8 cellular contexts compared by ENCODE assay signal in genomic region chr2:96485350-96485749, GRCh38. TPM values are rescaled to one million over a fixed set of nuclear protein-coding genes. Genes with fewer than 3 reads are reported as not detected.
DNase-seq lines count a peak whose midpoint lies in the region; ATAC-seq and TF ChIP-seq lines count a peak whose summit lies in the region.

No MANE protein-coding gene starts in this region.

- no peak overlapping the region for H2AK5ac ChIP-seq in IMR-90 (ENCODE audit: low read depth, low read length)

- no peak overlapping the region for H2BK120ac ChIP-seq in IMR-90 (ENCODE audit: low read depth, low read length)

- H4K20me1 ChIP-seq in IMR-90 (ENCODE audit: insufficient read depth, low read length): no peaks in the 10 kb centered on the region

- H4K91ac ChIP-seq in IMR-90 (ENCODE audit: insufficient read depth, low read depth, low read length): no peak overlapping the region

- TF ChIP-seq RAD21 in IMR-90 (IDR thresholded peaks at IDR 0.05; ENCODE audit: low read length): no peak

- H3K27ac ChIP-seq in IMR-90 (ENCODE audit: insufficient read depth, low read length) (no peak overlapping the region), layer of hippocampus (ENCODE audit: low read depth, low read length) (peak overlapping the region; percentile 77), SJCRH30 (no peak overlapping the region)

- no peak overlapping the region for H3K23ac ChIP-seq in IMR-90 (ENCODE audit: low read depth, low read length)

- intact Hi-C loops in IMR-90 (cut with micrococcal nuclease): no loop called here

- H4K5ac ChIP-seq in IMR-90 (ENCODE audit: low read depth, low read length): no peak overlapping the region

- POLR2A ChIA-PET in IMR-90 (lab: Charles Lee; ENCODE audit: unreplicated experiment): no interaction called here

- no peak overlapping the region for H3K9ac ChIP-seq in IMR-90 (ENCODE audit: low read depth, low read length)

- H3K4me2 ChIP-seq in IMR-90 (ENCODE audit: low read depth, low read length): no peak overlapping the region

- H3K9me3 ChIP-seq in IMR-90 (ENCODE audit: control insufficient read depth, insufficient read depth, low read length) (no peaks in the 10 kb centered on the region), SJCRH30 (replicated peaks) (0 out of 2 replicates have a peak, but pooled peaks cover 5% of the 10 kb centered on the region)

- H3K36me3 ChIP-seq in IMR-90 (ENCODE audit: control insufficient read depth, insufficient read depth, low read length) (no peaks in the 10 kb centered on the region), SJCRH30 (no peaks in the 10 kb centered on the region)

- in situ Hi-C loops in IMR-90 (cut with MboI; ENCODE audit: low sequenced_read_pairs): no loop called here

- H3K27me3 Mint-ChIP-seq in stimulated activated naive CD8-positive, alpha-beta T cell treated with anti-CD3 and anti-CD28 coated beads, Interleukin-15, amount 100 ng/mL, for 72 hours: no peaks in the 10 kb centered on the region
- H3K27me3 Mint-ChIP-seq in nephron progenitor cell (ENCODE audit: low read depth, poor library complexity): peaks cover 4% of the 10 kb centered on the region

- H3K4me3 Mint-ChIP-seq in stimulated activated naive CD8-positive, alpha-beta T cell treated with anti-CD3 and anti-CD28 coated beads, Interleukin-15, amount 100 ng/mL, for 72 hours: peak overlapping the region; percentile 88 to 89
- H3K4me3 Mint-ChIP-seq in nephron progenitor cell: no peak overlapping the region

- BruUV-seq in IMR-90 (replicated peaks; lab: Mats Ljungman, UMichigan): no TSS peak

- H3K4ac ChIP-seq in IMR-90 (ENCODE audit: low read depth, low read length): no peak overlapping the region

- H2BK15ac ChIP-seq in IMR-90 (ENCODE audit: low read depth, low read length): no peak overlapping the region

- CTCF ChIA-PET in IMR-90 (lab: Yijun Ruan, JAX): no interaction called here

- peak overlapping the region; percentile 34 for H2AK9ac ChIP-seq in IMR-90 (replicated peaks; ENCODE audit: low read depth, low read length, poor library complexity)

- H3K4me1 Mint-ChIP-seq in stimulated activated naive CD8-positive, alpha-beta T cell treated with anti-CD3 and anti-CD28 coated beads, Interleukin-15, amount 100 ng/mL, for 72 hours: peaks cover 68% of the 10 kb centered on the region
- H3K4me1 Mint-ChIP-seq in nephron progenitor cell: peaks cover 23% of the 10 kb centered on the region

- 60% methylated on average over 1 of the region's 9 CpGs; no CpG with 5 or more reads in 1 of the 2 experiments for WGBS in IMR-90 (ENCODE audit: extremely low coverage in 2 of 2, insufficient read length in 1 of 2), 2 experiments

- H3K27me3 ChIP-seq in IMR-90 (ENCODE audit: control insufficient read depth, insufficient read depth, low read length): no peaks in the 10 kb centered on the region; the same call in 1 of the 2 replicates
- no peaks in the 10 kb centered on the region for H3K27me3 ChIP-seq in layer of hippocampus (ENCODE audit: control insufficient read depth, insufficient read depth, low read length)
- no peaks in the 10 kb centered on the region for H3K27me3 ChIP-seq in SJCRH30

- no peak overlapping the region for H2BK5ac ChIP-seq in IMR-90 (ENCODE audit: low read depth, low read length, poor library complexity, severe bottlenecking)

- H3K14ac ChIP-seq in IMR-90 (replicated peaks; ENCODE audit: low read depth, low read length): no peak overlapping the region

- H4K8ac ChIP-seq in IMR-90 (ENCODE audit: low read depth in 2 of 2, low read length in 2 of 2): no peak overlapping the region; a peak in 1 of 4 replicates

- H3K9me1 ChIP-seq in IMR-90 (ENCODE audit: insufficient read depth, low read length): no peaks in the 10 kb centered on the region

- peaks cover 0 to 9% of the 10 kb centered on the region in 2 donors for H3K9me3 Mint-ChIP-seq in activated naive CD4-positive, alpha-beta T cell treated with anti-CD3 and anti-CD28 coated beads, Interleukin-2, amount 50 U/mL, for 72 hours
- H3K9me3 Mint-ChIP-seq in stimulated activated naive CD8-positive, alpha-beta T cell treated with anti-CD3 and anti-CD28 coated beads, Interleukin-15, amount 100 ng/mL, for 72 hours: peaks cover 0 to 5% of the 10 kb centered on the region in 2 donors
- peaks cover 15% of the 10 kb centered on the region for H3K9me3 Mint-ChIP-seq in nephron progenitor cell

- H3K4me1 ChIP-seq in IMR-90 (ENCODE audit: control insufficient read depth, insufficient read depth, low read length): peaks cover 3% of the 10 kb centered on the region; the same call in 1 of the 2 replicates
- H3K4me1 ChIP-seq in SJCRH30: peaks cover 11% of the 10 kb centered on the region

- H3K36me3 Mint-ChIP-seq in activated naive CD4-positive, alpha-beta T cell treated with anti-CD3 and anti-CD28 coated beads, Interleukin-2, amount 50 U/mL, for 72 hours: peaks cover 11 to 39% of the 10 kb centered on the region in 2 donors
- H3K36me3 Mint-ChIP-seq in nephron progenitor cell (ENCODE audit: low read depth): no peaks in the 10 kb centered on the region

- H3K18ac ChIP-seq in IMR-90 (ENCODE audit: low read depth, low read length): no peak overlapping the region

- H3K79me1 ChIP-seq in IMR-90 (ENCODE audit: low read depth in 1 of 2, low read length in 2 of 2): no peaks in the 10 kb centered on the region

- H3K56ac ChIP-seq in IMR-90 (ENCODE audit: extremely low read depth, insufficient read depth, low read length): no peak overlapping the region

- dilution Hi-C loops in IMR-90 (cut with HindIII; ENCODE audit: low sequenced_read_pairs, unreplicated experiment): no loop called here

- DNase-seq in IMR-90: no peak
- no peak for DNase-seq in activated naive CD4-positive, alpha-beta T cell treated with anti-CD3 and anti-CD28 coated beads, Interleukin-2, amount 50 U/mL, for 72 hours (ENCODE audit: low spot score in 2 of 2)
- no peak for DNase-seq in stimulated activated naive CD8-positive, alpha-beta T cell treated with anti-CD3 and anti-CD28 coated beads, Interleukin-15, amount 100 ng/mL, for 72 hours
- DNase-seq in SJCRH30: no peak
- DNase-seq in HuH-7.5 (ENCODE audit: low spot score): no peak
- DNase-seq in nephron progenitor cell: no peak
- no peak for DNase-seq in putamen (ENCODE audit: low spot score)

- H2AFZ ChIP-seq in IMR-90 (replicated peaks; ENCODE audit: low read length, poor library complexity): peak overlapping the region; percentile 89

- H3K4me3 ChIP-seq in IMR-90 (ENCODE audit: insufficient read depth, low read depth, low read length) (no peak overlapping the region), SJCRH30 (no peak overlapping the region)

- no peak overlapping the region for H2BK20ac ChIP-seq in IMR-90 (ENCODE audit: low read depth, low read length)

- TF ChIP-seq CTCF in IMR-90 (conservative IDR thresholded peaks at IDR 0.05; ENCODE audit: low read depth, low read length) (no peak), nephron progenitor cell (IDR thresholded peaks at IDR 0.05) (no peak)

- peak overlapping the region; percentile 99 to 100 for H3K27ac Mint-ChIP-seq in activated naive CD4-positive, alpha-beta T cell treated with anti-CD3 and anti-CD28 coated beads, Interleukin-2, amount 50 U/mL, for 72 hours
- H3K27ac Mint-ChIP-seq in stimulated activated naive CD8-positive, alpha-beta T cell treated with anti-CD3 and anti-CD28 coated beads, Interleukin-15, amount 100 ng/mL, for 72 hours: peak overlapping the region; percentile 99
- H3K27ac Mint-ChIP-seq in nephron progenitor cell: no peak overlapping the region

- no peak for ATAC-seq in IMR-90 (ENCODE audit: low read depth)
- ATAC-seq in activated naive CD4-positive, alpha-beta T cell treated with anti-CD3 and anti-CD28 coated beads, Interleukin-2, amount 50 U/mL, for 72 hours: peak; percentile 1
- peak; percentile 10 for ATAC-seq in stimulated activated naive CD8-positive, alpha-beta T cell treated with anti-CD3 and anti-CD28 coated beads, Interleukin-15, amount 100 ng/mL, for 72 hours

- TF ChIP-seq POLR2A in IMR-90 (IDR thresholded peaks at IDR 0.05; ENCODE audit: low read depth, low read length): no peak

TF ChIP-seq in IMR-90, 13 proteins besides CTCF, POLR2A, EP300 and RAD21 (continues in another document):
- TF ChIP-seq, protein P1, sequence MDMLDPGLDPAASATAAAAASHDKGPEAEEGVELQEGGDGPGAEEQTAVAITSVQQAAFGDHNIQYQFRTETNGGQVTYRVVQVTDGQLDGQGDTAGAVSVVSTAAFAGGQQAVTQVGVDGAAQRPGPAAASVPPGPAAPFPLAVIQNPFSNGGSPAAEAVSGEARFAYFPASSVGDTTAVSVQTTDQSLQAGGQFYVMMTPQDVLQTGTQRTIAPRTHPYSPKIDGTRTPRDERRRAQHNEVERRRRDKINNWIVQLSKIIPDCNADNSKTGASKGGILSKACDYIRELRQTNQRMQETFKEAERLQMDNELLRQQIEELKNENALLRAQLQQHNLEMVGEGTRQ (IDR thresholded peaks at IDR 0.05; ENCODE audit: low read depth, low read length): no peak
- no peak for TF ChIP-seq SMC3 (IDR thresholded peaks at IDR 0.05; ENCODE audit: low read depth, low read length)
- no peak for TF ChIP-seq FOS (IDR thresholded peaks at IDR 0.05; ENCODE audit: low read depth, low read length)
- TF ChIP-seq RFX5 (IDR thresholded peaks at IDR 0.05; ENCODE audit: low read depth, low read length): no peak
- no peak for TF ChIP-seq MXI1 (IDR thresholded peaks at IDR 0.05; ENCODE audit: borderline replicate concordance, low read depth, low read length)
- no peak for TF ChIP-seq BHLHE40 (IDR thresholded peaks at IDR 0.05; ENCODE audit: low read depth, low read length)
- no peak for TF ChIP-seq RCOR1 (IDR thresholded peaks at IDR 0.05; ENCODE audit: insufficient replicate concordance, low read length)
- no peak for TF ChIP-seq CHD1 (IDR thresholded peaks at IDR 0.05; ENCODE audit: low read depth, low read length)
- no peak for TF ChIP-seq CEBPB (IDR thresholded peaks at IDR 0.05; ENCODE audit: low read depth, low read length)
- no peak for TF ChIP-seq MAFK (IDR thresholded peaks at IDR 0.05; ENCODE audit: low read depth, low read length)
- TF ChIP-seq NFE2L2 (IDR thresholded peaks at IDR 0.05; ENCODE audit: low read depth, low read length): no peak

RNA-seq across cellular contexts. Expression of gene NEURL3, which starts 19.8 kb away (rescaled TPM):
- not detected in 2 replicates for total RNA-seq in IMR-90 (2012; rRNA removed)
- polyA plus RNA-seq in IMR-90 (2012; rRNA removed): not detected in 2 replicates
- polyA plus RNA-seq in IMR-90 (2012; cell fraction: cytosol; rRNA removed): not detected in 2 replicates
- 0.06 TPM in 1 of 2 replicates, not detected in the other for polyA plus RNA-seq in IMR-90 (2012; cell fraction: nucleus; rRNA removed; ENCODE audit: low replicate concordance)
- total RNA-seq in activated naive CD4-positive, alpha-beta T cell treated with anti-CD3 and anti-CD28 coated beads, Interleukin-2, amount 50 U/mL, for 72 hours: 1 to 10 TPM in 1 of 2 donors, under 1 TPM in 1; 0.14 to 2.2 TPM
- total RNA-seq in SJCRH30 (2014; rRNA removed; shearing (Covaris generic)): 0.10 TPM in 1 of 2 replicates, not detected in the other

RNA-seq across cellular contexts. Expression of gene ARID5A, which starts 51.2 kb away (rescaled TPM):
- 2.2 and 2.3 TPM in 2 replicates for total RNA-seq in IMR-90 (2012; rRNA removed)
- 6.7 and 7.2 TPM in 2 replicates for polyA plus RNA-seq in IMR-90 (2012; rRNA removed)
- 4.4 and 7.1 TPM in 2 replicates for polyA plus RNA-seq in IMR-90 (2012; cell fraction: cytosol; rRNA removed)
- polyA plus RNA-seq in IMR-90 (2012; cell fraction: nucleus; rRNA removed; ENCODE audit: low replicate concordance): 9.5 and 20.2 TPM in 2 replicates
- total RNA-seq in activated naive CD4-positive, alpha-beta T cell treated with anti-CD3 and anti-CD28 coated beads, Interleukin-2, amount 50 U/mL, for 72 hours: 100 to 1,000 TPM in 1 of 2 donors, 10 to 100 TPM in 1; 51.5 to 348 TPM
- 12.4 and 14.2 TPM in 2 replicates for total RNA-seq in SJCRH30 (2014; rRNA removed; shearing (Covaris generic))
